Comparison of ENCODE assay signal across 14 cellular contexts in genomic region chr20:62350098-62350628, GRCh38. TPM values are rescaled to one million over a fixed set of nuclear protein-coding genes. Genes with fewer than 3 reads are reported as not detected.
DNase-seq lines count a peak whose midpoint lies in the region; ATAC-seq and TF ChIP-seq lines count a peak whose summit lies in the region.
"Had no signal": no experiment of that assay in that cellular context is flagged by ENCODE, and none has a peak within 500 bp of the region (broad histone marks: within the 10 kb centered on the region; RNA-seq: fewer than 3 reads in every experiment).

No MANE protein-coding gene starts in this region.

- DNase-seq in COR-L47 (lab: John Stamatoyannopoulos, UW), result peak; percentile 93
- DNase-seq in MG63, result peak; percentile 57
- DNase-seq in colonic mucosa, result peak; percentile 53
- peak; percentile 71 for DNase-seq in mucosa of gallbladder (ENCODE audit: low spot score)
- no peak for DNase-seq in activated T-cell treated with anti-CD3 and anti-CD28 coated beads, Interleukin-2, amount 50 U/mL, for 24 hours
- no peak for DNase-seq in activated T-helper 2 cell treated with anti-CD3 and anti-CD28 coated beads, Interferon-gamma antibody, Interleukin-2, Interleukin-4, amounts not matched to agents 10 μg/mL and 5 μg/mL and 100 μg/mL, durations not matched to agents 14 hours and 24 hours and 36 hours (ENCODE audit: low spot score)
- DNase-seq in GM19238 (ENCODE audit: insufficient read length, low spot score), result no peak
- DNase-seq: activated naive CD4-positive, alpha-beta T cell; effector memory CD4-positive, alpha-beta T cell; NCI-H526 treated with DMSO at 0.1 percent for 48 hours; stimulated activated naive B cell treated with anti-CD40 and anti-IgM and Interleukin-4, amounts not matched to agents 10 μg/mL and 1 μg/mL and 100 μg/mL, for 72 hours had no signal

- H3K9me3 ChIP-seq in MG63, result peaks cover 4% of the 10 kb centered on the region; the same call in 1 of the 2 replicates
- H3K9me3 ChIP-seq in colonic mucosa, result no peaks in the 10 kb centered on the region

- no peaks in the 10 kb centered on the region for H3K27me3 Mint-ChIP-seq in activated T-cell treated with anti-CD3 and anti-CD28 coated beads, Interleukin-2, amount 50 U/mL, for 24 hours
- H3K27me3 Mint-ChIP-seq in activated T-helper 2 cell treated with anti-CD3 and anti-CD28 coated beads, Interferon-gamma antibody, Interleukin-2, Interleukin-4, amounts not matched to agents 10 μg/mL and 5 μg/mL and 100 μg/mL, durations not matched to agents 14 hours and 24 hours and 36 hours (ENCODE audit: low read depth), result no peaks in the 10 kb centered on the region
- H3K27me3 Mint-ChIP-seq: stimulated activated naive B cell treated with anti-CD40 and anti-IgM and Interleukin-4, amounts not matched to agents 10 μg/mL and 1 μg/mL and 100 μg/mL, for 72 hours had no signal

- no peak overlapping the region for H3K4me3 Mint-ChIP-seq in activated T-cell treated with anti-CD3 and anti-CD28 coated beads, Interleukin-2, amount 50 U/mL, for 24 hours
- no peak overlapping the region for H3K4me3 Mint-ChIP-seq in activated T-helper 2 cell treated with anti-CD3 and anti-CD28 coated beads, Interferon-gamma antibody, Interleukin-2, Interleukin-4, amounts not matched to agents 10 μg/mL and 5 μg/mL and 100 μg/mL, durations not matched to agents 14 hours and 24 hours and 36 hours (ENCODE audit: low read depth)
- H3K4me3 Mint-ChIP-seq: stimulated activated naive B cell treated with anti-CD40 and anti-IgM and Interleukin-4, amounts not matched to agents 10 μg/mL and 1 μg/mL and 100 μg/mL, for 72 hours; WTC11 had no signal

- intact Hi-C loops in colonic mucosa (cut with DNase I), result no loop called here
- intact Hi-C loops in activated T-helper 2 cell treated with anti-CD3 and anti-CD28 coated beads, Interferon-gamma antibody, Interleukin-2, Interleukin-4, amounts not matched to agents 10 μg/mL and 5 μg/mL and 100 μg/mL, durations not matched to agents 14 hours and 24 hours and 36 hours (cut with micrococcal nuclease), result no loop called here

- TF ChIP-seq CTCF in colonic mucosa (IDR thresholded peaks at IDR 0.05), result no peak

- H3K4me1 Mint-ChIP-seq in activated T-cell treated with anti-CD3 and anti-CD28 coated beads, Interleukin-2, amount 50 U/mL, for 24 hours (ENCODE audit: low read depth), result no peaks in the 10 kb centered on the region
- no peaks in the 10 kb centered on the region for H3K4me1 Mint-ChIP-seq in activated T-helper 2 cell treated with anti-CD3 and anti-CD28 coated beads, Interferon-gamma antibody, Interleukin-2, Interleukin-4, amounts not matched to agents 10 μg/mL and 5 μg/mL and 100 μg/mL, durations not matched to agents 14 hours and 24 hours and 36 hours (ENCODE audit: low read depth)

- peaks cover 4% of the 10 kb centered on the region for H3K4me1 ChIP-seq in colonic mucosa

- no peak overlapping the region for H3K27ac ChIP-seq in colonic mucosa
- H3K27ac ChIP-seq: BLaER1 treated with 17β-estradiol and CSF1 and Interleukin-3, amounts not matched to agents 10 nM and 100 nM had no signal

- no peak overlapping the region for H3K9ac ChIP-seq in colonic mucosa (ENCODE audit: low read depth in 2 of 2, low read length in 2 of 2)
- H3K9ac ChIP-seq: BLaER1 treated with 17β-estradiol and CSF1 and Interleukin-3, amounts not matched to agents 10 nM and 100 nM had no signal

- no peaks in the 10 kb centered on the region for H3K27me3 ChIP-seq in MG63
- H3K27me3 ChIP-seq in colonic mucosa, result no peaks in the 10 kb centered on the region
- H3K27me3 ChIP-seq: BLaER1 treated with 17β-estradiol and CSF1 and Interleukin-3, amounts not matched to agents 10 nM and 100 nM had no signal

- H3K36me3 ChIP-seq in MG63 (peaks cover 72% of the 10 kb centered on the region), colonic mucosa (no peaks in the 10 kb centered on the region)

- H3K4me3 ChIP-seq in MG63 (no peak overlapping the region), colonic mucosa (no peak overlapping the region)
- H3K4me3 ChIP-seq: BLaER1 treated with 17β-estradiol and CSF1 and Interleukin-3, amounts not matched to agents 10 nM and 100 nM had no signal

- no peak overlapping the region for H3K27ac Mint-ChIP-seq in activated T-cell treated with anti-CD3 and anti-CD28 coated beads, Interleukin-2, amount 50 U/mL, for 24 hours
- no peak overlapping the region for H3K27ac Mint-ChIP-seq in activated T-helper 2 cell treated with anti-CD3 and anti-CD28 coated beads, Interferon-gamma antibody, Interleukin-2, Interleukin-4, amounts not matched to agents 10 μg/mL and 5 μg/mL and 100 μg/mL, durations not matched to agents 14 hours and 24 hours and 36 hours
- H3K27ac Mint-ChIP-seq: stimulated activated naive B cell treated with anti-CD40 and anti-IgM and Interleukin-4, amounts not matched to agents 10 μg/mL and 1 μg/mL and 100 μg/mL, for 72 hours; WTC11 had no signal

- peaks cover 5% of the 10 kb centered on the region for H3K9me3 Mint-ChIP-seq in activated T-cell treated with anti-CD3 and anti-CD28 coated beads, Interleukin-2, amount 50 U/mL, for 24 hours
- peaks cover 14% of the 10 kb centered on the region for H3K9me3 Mint-ChIP-seq in activated T-helper 2 cell treated with anti-CD3 and anti-CD28 coated beads, Interferon-gamma antibody, Interleukin-2, Interleukin-4, amounts not matched to agents 10 μg/mL and 5 μg/mL and 100 μg/mL, durations not matched to agents 14 hours and 24 hours and 36 hours

- no peak for ATAC-seq in GM21381 (IDR thresholded peaks at IDR 0.05; ENCODE audit: unreplicated experiment)
- ATAC-seq: stimulated activated naive B cell treated with anti-CD40 and anti-IgM and Interleukin-4, amounts not matched to agents 10 μg/mL and 1 μg/mL and 100 μg/mL, for 72 hours; WTC11 had no signal

- H3K36me3 Mint-ChIP-seq in activated T-cell treated with anti-CD3 and anti-CD28 coated beads, Interleukin-2, amount 50 U/mL, for 24 hours (ENCODE audit: low read depth), result no peaks in the 10 kb centered on the region
- H3K36me3 Mint-ChIP-seq in activated T-helper 2 cell treated with anti-CD3 and anti-CD28 coated beads, Interferon-gamma antibody, Interleukin-2, Interleukin-4, amounts not matched to agents 10 μg/mL and 5 μg/mL and 100 μg/mL, durations not matched to agents 14 hours and 24 hours and 36 hours (ENCODE audit: low read depth), result no peaks in the 10 kb centered on the region

RNA-seq across cellular contexts. Expression of gene LAMA5, which starts 16.9 kb away (rescaled TPM):
- 12.8 and 22.2 TPM in 2 replicates for total RNA-seq in MG63 (2014; rRNA removed; shearing (Covaris generic); ENCODE audit: low replicate concordance)
- total RNA-seq in colonic mucosa, result 10 to 100 TPM; 32.5 to 35.5 TPM
- total RNA-seq in mucosa of gallbladder, result 298 TPM
- 3.1 and 3.9 TPM in 2 replicates for total RNA-seq in activated T-helper 2 cell treated with anti-CD3 and anti-CD28 coated beads, Interferon-gamma antibody, Interleukin-2, Interleukin-4, amounts not matched to agents 10 μg/mL and 5 μg/mL and 100 μg/mL, durations not matched to agents 14 hours and 24 hours and 36 hours

RNA-seq across cellular contexts. Expression of gene RPS21, which starts 36.7 kb away (rescaled TPM):
- 2,164 and 3,269 TPM in 2 replicates for total RNA-seq in MG63 (2014; rRNA removed; shearing (Covaris generic); ENCODE audit: low replicate concordance)
- total RNA-seq in colonic mucosa, result 1,000 to 10,000 TPM; 1,359 to 1,579 TPM
- 968 TPM for total RNA-seq in mucosa of gallbladder
- 2,020 and 2,085 TPM in 2 replicates for total RNA-seq in activated T-helper 2 cell treated with anti-CD3 and anti-CD28 coated beads, Interferon-gamma antibody, Interleukin-2, Interleukin-4, amounts not matched to agents 10 μg/mL and 5 μg/mL and 100 μg/mL, durations not matched to agents 14 hours and 24 hours and 36 hours

RNA-seq across cellular contexts. Expression of gene ADRM1, which starts 47.4 kb away (rescaled TPM):
- 264 and 328 TPM in 2 replicates for total RNA-seq in MG63 (2014; rRNA removed; shearing (Covaris generic); ENCODE audit: low replicate concordance)
- total RNA-seq in colonic mucosa, result 100 to 1,000 TPM in 1 of 2 donors, 10 to 100 TPM in 1; 70.5 to 109 TPM
- total RNA-seq in mucosa of gallbladder, result 78.8 TPM
- total RNA-seq in activated T-helper 2 cell treated with anti-CD3 and anti-CD28 coated beads, Interferon-gamma antibody, Interleukin-2, Interleukin-4, amounts not matched to agents 10 μg/mL and 5 μg/mL and 100 μg/mL, durations not matched to agents 14 hours and 24 hours and 36 hours, result 152 and 171 TPM in 2 replicates

RNA-seq across cellular contexts. Expression of gene CABLES2, which starts 56.9 kb away (rescaled TPM):
- total RNA-seq in MG63 (2014; rRNA removed; shearing (Covaris generic); ENCODE audit: low replicate concordance), result 1.3 and 6.0 TPM in 2 replicates
- total RNA-seq in colonic mucosa, result 10 to 100 TPM in 1 of 2 donors, 1 to 10 TPM in 1; 7.8 to 10.5 TPM
- total RNA-seq in mucosa of gallbladder, result 5.2 TPM
- total RNA-seq in activated T-helper 2 cell treated with anti-CD3 and anti-CD28 coated beads, Interferon-gamma antibody, Interleukin-2, Interleukin-4, amounts not matched to agents 10 μg/mL and 5 μg/mL and 100 μg/mL, durations not matched to agents 14 hours and 24 hours and 36 hours, result 12.5 and 12.6 TPM in 2 replicates

Comparison
In these comparisons a context has a peak if more than half of its experiments do, and no peak if none do; other contexts are left out.
1. DNase-seq: peak in COR-L47 (single experiment), MG63 (single experiment), colonic mucosa (single experiment) and mucosa of gallbladder (single experiment); none in activated T-cell treated with anti-CD3 and anti-CD28 coated beads, Interleukin-2, amount 50 U/mL, for 24 hours (single experiment), activated T-helper 2 cell treated with anti-CD3 and anti-CD28 coated beads, Interferon-gamma antibody, Interleukin-2, Interleukin-4, amounts not matched to agents 10 μg/mL and 5 μg/mL and 100 μg/mL, durations not matched to agents 14 hours and 24 hours and 36 hours (single experiment) and GM19238 (single experiment).